ENCODE assay signal across 8 cellular contexts in genomic region chr1:91499904-91500755, GRCh38. TPM values are rescaled to one million over a fixed set of nuclear protein-coding genes. Genes with fewer than 3 reads are reported as not detected.
A peak's percentile ranks its signal among the peaks of the same experiment; 100 is the strongest.
DNase-seq lines count a peak whose midpoint lies in the region; ATAC-seq and TF ChIP-seq lines count a peak whose summit lies in the region.

No MANE protein-coding gene starts in this region.

- peak overlapping the region; percentile 86 for H3K4ac ChIP-seq in IMR-90 (ENCODE audit: low read depth, low read length)

- H2AK9ac ChIP-seq in IMR-90 (replicated peaks; ENCODE audit: low read depth, low read length, poor library complexity) = peak overlapping the region; percentile 0

- in situ Hi-C loops in IMR-90 (cut with MboI; ENCODE audit: low sequenced_read_pairs) = loop anchor here (10.0 kb wide), 1 partner anchor 215 kb away; no protein-coding TSS in a partner anchor

- no peak overlapping the region for H3K27ac Mint-ChIP-seq in type B pancreatic cell
- H3K27ac Mint-ChIP-seq in progenitor cell of endocrine pancreas = no peak overlapping the region

- H2AFZ ChIP-seq in DND-41 (ENCODE audit: low read depth, low read length) (peak overlapping the region; percentile 87), IMR-90 (replicated peaks; ENCODE audit: low read length, poor library complexity) (peak overlapping the region; percentile 98)

- peak overlapping the region; percentile 45; the same call in 1 of the 2 replicates for H2BK20ac ChIP-seq in IMR-90 (ENCODE audit: low read depth, low read length)

- H3K56ac ChIP-seq in IMR-90 (ENCODE audit: extremely low read depth, insufficient read depth, low read length) = peak overlapping the region; percentile 86

- dilution Hi-C loops in IMR-90 (cut with HindIII; ENCODE audit: low sequenced_read_pairs, unreplicated experiment) = no loop called here

- H3K27me3 Mint-ChIP-seq in type B pancreatic cell (no peaks in the 10 kb centered on the region), progenitor cell of endocrine pancreas (no peaks in the 10 kb centered on the region)

- peak overlapping the region; percentile 10 for H2AK5ac ChIP-seq in IMR-90 (ENCODE audit: low read depth, low read length)

- H2BK15ac ChIP-seq in IMR-90 (ENCODE audit: low read depth, low read length) = peak overlapping the region; percentile 24; the same call in 2 of the 3 replicates

- peaks cover 13% of the 10 kb centered on the region for H3K4me1 Mint-ChIP-seq in type B pancreatic cell (ENCODE audit: unreplicated experiment)
- peaks cover 20% of the 10 kb centered on the region for H3K4me1 Mint-ChIP-seq in progenitor cell of endocrine pancreas (ENCODE audit: low read depth)

- H3K14ac ChIP-seq in IMR-90 (replicated peaks; ENCODE audit: low read depth, low read length) = peak overlapping the region; percentile 92

- peaks cover 43% of the 10 kb centered on the region for H3K4me1 ChIP-seq in DND-41 (ENCODE audit: insufficient read depth, low read length)
- no peaks in the 10 kb centered on the region; the same call in 1 of the 2 replicates for H3K4me1 ChIP-seq in IMR-90 (ENCODE audit: control insufficient read depth, insufficient read depth, low read length)
- H3K4me1 ChIP-seq in breast epithelium = no peaks in the 10 kb centered on the region
- H3K4me1 ChIP-seq in muscle layer of colon (ENCODE audit: insufficient read depth, low read length) = peaks cover 15% of the 10 kb centered on the region

- CTCF ChIA-PET in IMR-90 (lab: Yijun Ruan, JAX) = interaction anchor here (1.4 to 2.8 kb wide), 2 partner anchors 12 to 15 kb away, joined by 3 to 13 read pairs; no protein-coding TSS in a partner anchor

- peak overlapping the region; percentile 85 for H3K27ac ChIP-seq in DND-41 (ENCODE audit: low read length)
- H3K27ac ChIP-seq in IMR-90 (ENCODE audit: insufficient read depth, low read length) = peak overlapping the region; percentile 66
- peak overlapping the region; percentile 84 to 91 for H3K27ac ChIP-seq in breast epithelium
- H3K27ac ChIP-seq in muscle layer of colon (ENCODE audit: low read depth, low read length) = peak overlapping the region; percentile 90

- H3K36me3 Mint-ChIP-seq in type B pancreatic cell = no peaks in the 10 kb centered on the region
- H3K36me3 Mint-ChIP-seq in progenitor cell of endocrine pancreas (ENCODE audit: insufficient read depth) = no peaks in the 10 kb centered on the region

- H4K8ac ChIP-seq in IMR-90 (ENCODE audit: low read depth in 2 of 2, low read length in 2 of 2) = peak overlapping the region; percentile 93 to 96

- ATAC-seq in DND-41 (ENCODE audit: insufficient read depth, low read depth) (peak; percentile 12), GM21515 (IDR thresholded peaks at IDR 0.05; ENCODE audit: unreplicated experiment) (peak; percentile 19), IMR-90 (ENCODE audit: low read depth) (no peak)

- H3K18ac ChIP-seq in IMR-90 (ENCODE audit: low read depth, low read length) = peak overlapping the region; percentile 52

- TF ChIP-seq POLR2A in IMR-90 (IDR thresholded peaks at IDR 0.05; ENCODE audit: low read depth, low read length) (no peak), breast epithelium (IDR thresholded peaks at IDR 0.05) (no peak)

- no peak for TF ChIP-seq RAD21 in IMR-90 (IDR thresholded peaks at IDR 0.05; ENCODE audit: low read length)

- H3K9me3 ChIP-seq in DND-41 (ENCODE audit: insufficient read depth, low read length, severe bottlenecking) = no peaks in the 10 kb centered on the region
- H3K9me3 ChIP-seq in IMR-90 (ENCODE audit: control insufficient read depth, insufficient read depth, low read length) = no peaks in the 10 kb centered on the region
- no peaks in the 10 kb centered on the region for H3K9me3 ChIP-seq in breast epithelium
- no peaks in the 10 kb centered on the region for H3K9me3 ChIP-seq in muscle layer of colon (ENCODE audit: low read length)

- peaks cover 9 to 18% of the 10 kb centered on the region in 2 experiments for H3K79me1 ChIP-seq in IMR-90 (ENCODE audit: low read depth in 1 of 2, low read length in 2 of 2)

- H4K20me1 ChIP-seq in DND-41 (ENCODE audit: insufficient read depth, low read length) (peaks cover 17% of the 10 kb centered on the region; the same call in 1 of the 2 replicates), IMR-90 (ENCODE audit: insufficient read depth, low read length) (no peaks in the 10 kb centered on the region; the same call in 1 of the 2 replicates)

- intact Hi-C loops in IMR-90 (cut with micrococcal nuclease) = loop anchor here (5.0 kb wide), 3 partner anchors 333 to 1332 kb away; partner anchors contain the start of genes GLMN, RPAP2 and RPL5
- intact Hi-C loops in breast epithelium (cut with DNase I; ENCODE audit: low total_unique reads) = loop anchor here (5.0 kb wide), 1 partner anchor 787 kb away; no protein-coding TSS in a partner anchor

- H2BK120ac ChIP-seq in IMR-90 (ENCODE audit: low read depth, low read length) = peak overlapping the region; percentile 53; the same call in 1 of the 2 replicates

- peak overlapping the region; percentile 76 for H4K91ac ChIP-seq in IMR-90 (ENCODE audit: insufficient read depth, low read depth, low read length)

- POLR2A ChIA-PET in IMR-90 (lab: Charles Lee; ENCODE audit: unreplicated experiment) = no interaction called here

- WGBS in IMR-90 (ENCODE audit: extremely low coverage in 2 of 2, insufficient read length in 1 of 2), 2 experiments = 14% methylated on average over 7 of the region's 14 CpGs; no CpG with 5 or more reads in 1 of the 2 experiments

- peaks cover 44% of the 10 kb centered on the region for H3K79me2 ChIP-seq in DND-41 (ENCODE audit: insufficient read depth, low read length)

- H3K36me3 ChIP-seq in DND-41 (ENCODE audit: insufficient read depth, low read length) (peaks cover 19% of the 10 kb centered on the region), IMR-90 (ENCODE audit: control insufficient read depth, insufficient read depth, low read length) (no peaks in the 10 kb centered on the region), breast epithelium (no peaks in the 10 kb centered on the region), muscle layer of colon (ENCODE audit: insufficient read depth, low read length) (no peaks in the 10 kb centered on the region)

- H3K27me3 ChIP-seq in DND-41 (ENCODE audit: insufficient read depth, low read length, poor library complexity) (no peaks in the 10 kb centered on the region), IMR-90 (ENCODE audit: control insufficient read depth, insufficient read depth, low read length) (no peaks in the 10 kb centered on the region; the same call in 1 of the 2 replicates), breast epithelium (no peaks in the 10 kb centered on the region), muscle layer of colon (ENCODE audit: control insufficient read depth in 1 of 2, insufficient read depth in 2 of 2, low read length in 2 of 2) (no peaks in the 10 kb centered on the region)

- no peaks in the 10 kb centered on the region for H3K9me1 ChIP-seq in IMR-90 (ENCODE audit: insufficient read depth, low read length)

- peak overlapping the region; percentile 76 for H4K5ac ChIP-seq in IMR-90 (ENCODE audit: low read depth, low read length)

- H3K4me2 ChIP-seq in DND-41 (ENCODE audit: insufficient read depth, low read length) (peak overlapping the region; percentile 72), IMR-90 (ENCODE audit: low read depth, low read length) (peak overlapping the region; percentile 88)

- H3K9ac ChIP-seq in DND-41 (ENCODE audit: low read depth, low read length) = peak overlapping the region; percentile 85
- H3K9ac ChIP-seq in IMR-90 (ENCODE audit: low read depth, low read length) = peak overlapping the region; percentile 81
- H3K9ac ChIP-seq in muscle layer of colon (ENCODE audit: low read length) = peak overlapping the region; percentile 63

- peak overlapping the region; percentile 26 for H2BK5ac ChIP-seq in IMR-90 (ENCODE audit: low read depth, low read length, poor library complexity, severe bottlenecking)

- H3K4me3 Mint-ChIP-seq in type B pancreatic cell = no peak overlapping the region
- no peak overlapping the region for H3K4me3 Mint-ChIP-seq in progenitor cell of endocrine pancreas (ENCODE audit: low read depth)

- DNase-seq in DND-41 (no peak), IMR-90 (no peak), breast epithelium (ENCODE audit: low spot score in 2 of 2) (no peak), type B pancreatic cell (ENCODE audit: extremely low spot score, unreplicated experiment) (no peak), progenitor cell of endocrine pancreas (ENCODE audit: low spot score, unreplicated experiment) (no peak), middle frontal gyrus (ENCODE audit: extremely low spot score, low spot score) (no peak)

- no peaks in the 10 kb centered on the region for H3K9me3 Mint-ChIP-seq in type B pancreatic cell
- no peaks in the 10 kb centered on the region for H3K9me3 Mint-ChIP-seq in progenitor cell of endocrine pancreas (ENCODE audit: low read depth)

- BruUV-seq in IMR-90 (replicated peaks; lab: Mats Ljungman, UMichigan) = no TSS peak

- H3K23ac ChIP-seq in IMR-90 (ENCODE audit: low read depth, low read length) = peak overlapping the region; percentile 57

- H3K4me3 ChIP-seq in DND-41 (ENCODE audit: low read depth in 1 of 2, low read length in 2 of 2) = peak overlapping the region; percentile 71 to 79; a peak in 3 of 4 replicates
- peak overlapping the region; percentile 59 for H3K4me3 ChIP-seq in IMR-90 (ENCODE audit: insufficient read depth, low read depth, low read length)
- H3K4me3 ChIP-seq in breast epithelium = peak overlapping the region; percentile 51 to 75 (median 73)
- peak overlapping the region; percentile 75 to 91 for H3K4me3 ChIP-seq in muscle layer of colon (ENCODE audit: low read depth in 1 of 2, low read length in 2 of 2)

- no peak for TF ChIP-seq CTCF in DND-41 (IDR thresholded peaks at IDR 0.05; ENCODE audit: borderline replicate concordance, extremely low read depth, low read length, poor library complexity, severe bottlenecking)
- TF ChIP-seq CTCF in IMR-90 (conservative IDR thresholded peaks at IDR 0.05; ENCODE audit: low read depth, low read length) = no peak
- no peak for TF ChIP-seq CTCF in breast epithelium (IDR thresholded peaks at IDR 0.05)
- no peak for TF ChIP-seq CTCF in type B pancreatic cell (conservative IDR thresholded peaks at IDR 0.05)
- no peak for TF ChIP-seq CTCF in progenitor cell of endocrine pancreas (IDR thresholded peaks at IDR 0.05; ENCODE audit: unreplicated experiment)

TF ChIP-seq in IMR-90, 13 proteins besides CTCF, POLR2A, EP300 and RAD21 (continues in another document):
- TF ChIP-seq MAFK (IDR thresholded peaks at IDR 0.05; ENCODE audit: low read depth, low read length) = no peak
- no peak for TF ChIP-seq RFX5 (IDR thresholded peaks at IDR 0.05; ENCODE audit: low read depth, low read length)

RNA-seq across cellular contexts. Expression of gene CDC7, which starts 0.5 kb away (rescaled TPM):
- total RNA-seq in IMR-90 (2012; rRNA removed) = 4.7 and 6.9 TPM in 2 replicates
- polyA plus RNA-seq in IMR-90 (2012; rRNA removed) = 3.4 and 4.3 TPM in 2 replicates
- 0.21 and 0.56 TPM in 2 replicates for polyA plus RNA-seq in IMR-90 (2012; cell fraction: cytosol; rRNA removed)
- 0.67 and 4.7 TPM in 2 replicates for polyA plus RNA-seq in IMR-90 (2012; cell fraction: nucleus; rRNA removed; ENCODE audit: low replicate concordance)
- 1 to 10 TPM in 2 of 3 donors, under 1 TPM in 1; 0.48 to 4.9 (median 4.1) TPM for total RNA-seq in breast epithelium
- 11.6 and 29.7 TPM in 2 replicates for total RNA-seq in type B pancreatic cell (ENCODE audit: low replicate concordance)
- total RNA-seq in progenitor cell of endocrine pancreas = 26.9 and 29.9 TPM in 2 replicates
